16 cellular contexts compared by ENCODE assay signal in genomic region chr7:76129366-76129765, GRCh38.
"Had no signal": no experiment of that assay in that cellular context is flagged by ENCODE, and none has a peak within 500 bp of the region (broad histone marks: within the 10 kb centered on the region; RNA-seq: fewer than 3 reads in every experiment).

No MANE protein-coding gene starts in this region.

- H3K4me1 ChIP-seq: prostate gland, transverse colon had no signal

- H3K36me3 Mint-ChIP-seq: activated naive CD4-positive, alpha-beta T cell treated with anti-CD3 and anti-CD28 coated beads, Interleukin-2, amount 50 U/mL, for 72 hours; natural killer cell treated with Interleukin-12 subunit alpha and Interleukin-12 subunit beta and Interleukin-15 and Interleukin-18, amount 100 ng/mL, for 72 hours had no signal

- H3K36me3 ChIP-seq: cardiac muscle cell, prostate gland, right lobe of liver, spleen, transverse colon had no signal

- H3K4me3 ChIP-seq: cardiac muscle cell, prostate gland, right lobe of liver, spleen, transverse colon had no signal

- H3K9me3 ChIP-seq: prostate gland, right lobe of liver, spleen, transverse colon had no signal

- ATAC-seq: activated naive CD4-positive, alpha-beta T cell treated with anti-CD3 and anti-CD28 coated beads, Interleukin-2, amount 50 U/mL, for 72 hours; natural killer cell treated with Interleukin-12 subunit alpha and Interleukin-12 subunit beta and Interleukin-15 and Interleukin-18, amount 100 ng/mL, for 72 hours; right lobe of liver; T-helper 17 cell had no signal

- FAIRE-seq: colon had no signal

- H3K9me3 Mint-ChIP-seq: activated CD4-positive, alpha-beta T cell treated with anti-CD3 and anti-CD28 coated beads, Interleukin-2, amount 10 ng/mL, durations not matched to agents 7 days and 5 days; activated naive CD4-positive, alpha-beta T cell treated with anti-CD3 and anti-CD28 coated beads, Interleukin-2, amount 50 U/mL, for 72 hours; natural killer cell treated with Interleukin-12 subunit alpha and Interleukin-12 subunit beta and Interleukin-15 and Interleukin-18, amount 100 ng/mL, for 72 hours had no signal

- H3K27ac Mint-ChIP-seq: activated CD4-positive, alpha-beta T cell treated with anti-CD3 and anti-CD28 coated beads, Interleukin-2, amount 10 ng/mL, durations not matched to agents 7 days and 5 days; natural killer cell treated with Interleukin-12 subunit alpha and Interleukin-12 subunit beta and Interleukin-15 and Interleukin-18, amount 100 ng/mL, for 72 hours; T-helper 17 cell had no signal

- DNase-seq: activated CD4-positive, alpha-beta T cell treated with anti-CD3 and anti-CD28 coated beads, Interleukin-2, amount 10 ng/mL, durations not matched to agents 7 days and 5 days; activated CD4-positive, CD25-positive, alpha-beta regulatory T cell; hypothalamus; nucleus accumbens; right lobe of liver; spleen; stimulated activated CD4-positive, alpha-beta T cell treated with anti-CD3 and anti-CD28 coated beads, Interleukin-1b, Interleukin-23, amount 100 ng/mL, for 48 hours; stimulated activated naive CD4-positive, alpha-beta T cell; substantia nigra; T-helper 17 cell; transverse colon had no signal

- H3K4me3 Mint-ChIP-seq: activated CD4-positive, alpha-beta T cell treated with anti-CD3 and anti-CD28 coated beads, Interleukin-2, amount 10 ng/mL, durations not matched to agents 7 days and 5 days; natural killer cell treated with Interleukin-12 subunit alpha and Interleukin-12 subunit beta and Interleukin-15 and Interleukin-18, amount 100 ng/mL, for 72 hours; T-helper 17 cell had no signal

- H3K27me3 Mint-ChIP-seq: activated CD4-positive, alpha-beta T cell treated with anti-CD3 and anti-CD28 coated beads, Interleukin-2, amount 10 ng/mL, durations not matched to agents 7 days and 5 days; natural killer cell treated with Interleukin-12 subunit alpha and Interleukin-12 subunit beta and Interleukin-15 and Interleukin-18, amount 100 ng/mL, for 72 hours had no signal

- H3K27me3 ChIP-seq: cardiac muscle cell, right lobe of liver, spleen, transverse colon had no signal

- H3K27ac ChIP-seq: cardiac muscle cell, spleen, transverse colon had no signal
